Comparison of ENCODE assay signal across 16 cellular contexts in the genomic region with DNA sequence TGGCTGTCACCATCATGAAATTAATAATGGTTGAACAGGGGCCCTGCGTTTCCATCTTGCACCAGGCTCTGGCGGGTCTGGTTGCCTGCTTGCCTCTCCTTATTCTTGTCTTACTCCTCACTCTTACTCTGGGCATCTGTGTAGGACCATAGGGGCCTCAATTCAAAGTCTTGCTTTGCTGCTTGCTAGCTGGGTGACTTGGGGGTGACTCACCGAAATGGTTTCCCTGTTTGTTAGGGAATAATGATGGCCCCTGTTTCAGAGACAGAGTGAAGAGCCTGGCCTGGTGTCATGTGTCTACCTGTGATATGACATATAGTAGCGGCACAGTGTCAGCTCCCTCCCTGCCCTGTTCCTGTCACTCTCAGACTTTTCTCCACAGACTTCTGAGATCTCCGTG. TPM values are rescaled to one million over a fixed set of nuclear protein-coding genes. Genes with fewer than 3 reads are reported as not detected.
DNase-seq lines count a peak whose midpoint lies in the region; ATAC-seq, FAIRE-seq and TF ChIP-seq lines count a peak whose summit lies in the region.
"Had no signal": no experiment of that assay in that cellular context is flagged by ENCODE, and none has a peak within 500 bp of the region (broad histone marks: within the 10 kb centered on the region; RNA-seq: fewer than 3 reads in every experiment).

No MANE protein-coding gene starts in this region.

- H3K27me3 Mint-ChIP-seq in H9 (ENCODE audit: low read depth) (peaks cover 2% of the 10 kb centered on the region), astrocyte (ENCODE audit: low read depth, unreplicated experiment) (peaks cover 28% of the 10 kb centered on the region), neural crest cell (ENCODE audit: low read depth) (no peaks in the 10 kb centered on the region)
- H3K27me3 Mint-ChIP-seq: CD4-positive, alpha-beta T cell; naive thymus-derived CD8-positive, alpha-beta T cell had no signal

- H3K9me3 ChIP-seq in H9 (ENCODE audit: control insufficient read depth, low read depth, low read length) (peaks cover 7% of the 10 kb centered on the region), astrocyte (ENCODE audit: insufficient read depth, low read depth, low read length) (peaks cover 6% of the 10 kb centered on the region)
- H3K9me3 ChIP-seq: ascending aorta, transverse colon had no signal

- no peak overlapping the region for H2BK20ac ChIP-seq in H9 (ENCODE audit: low read depth, low read length, poor library complexity, severe bottlenecking)

- H3K27ac ChIP-seq in H9 (ENCODE audit: insufficient read length, low read depth, low read length), result no peak overlapping the region
- peak overlapping the region; percentile 55 for H3K27ac ChIP-seq in astrocyte (ENCODE audit: low read depth, low read length)
- H3K27ac ChIP-seq: ascending aorta, lower lobe of right lung had no signal

- H3K79me2 ChIP-seq in H9 (ENCODE audit: insufficient read depth, low read length) (no peaks in the 10 kb centered on the region), astrocyte (ENCODE audit: insufficient read depth, low read length) (no peaks in the 10 kb centered on the region)

- H3K18ac ChIP-seq in H9 (ENCODE audit: insufficient read length, low read depth, low read length), result no peak overlapping the region

- H3K27me3 ChIP-seq in H9 (ENCODE audit: insufficient read depth, low read length), result no peaks in the 10 kb centered on the region
- no peaks in the 10 kb centered on the region for H3K27me3 ChIP-seq in astrocyte (ENCODE audit: insufficient read depth, low read length)
- H3K27me3 ChIP-seq: ascending aorta, right atrium auricular region, transverse colon had no signal

- H3K36me3 Mint-ChIP-seq in H9 (ENCODE audit: insufficient read depth in 1 of 3, low read depth in 3 of 3), result peaks cover 0 to 3% (median 0%) of the 10 kb centered on the region in 3 experiments; a peak in 2 of 7 replicates
- peaks cover 2% of the 10 kb centered on the region for H3K36me3 Mint-ChIP-seq in astrocyte (ENCODE audit: low read depth, unreplicated experiment)
- H3K36me3 Mint-ChIP-seq in neural crest cell (ENCODE audit: low read depth), result no peaks in the 10 kb centered on the region

- H3K4me1 ChIP-seq in H9 (ENCODE audit: insufficient read depth, low read length), result no peaks in the 10 kb centered on the region
- H3K4me1 ChIP-seq in astrocyte (ENCODE audit: insufficient read depth, low read length), result peaks cover 30% of the 10 kb centered on the region
- H3K4me1 ChIP-seq: ascending aorta had no signal

- no CpG with 5 or more reads among the region's 5 CpGs for WGBS in H9 (ENCODE audit: extremely low coverage, insufficient read length, low lambda C conversion rate)

- H4K91ac ChIP-seq in H9 (ENCODE audit: insufficient read length, low read depth, low read length), result no peak overlapping the region

- no peak overlapping the region for H3K9ac ChIP-seq in H9 (ENCODE audit: extremely low read depth, insufficient read length, low read length)
- H3K9ac ChIP-seq in astrocyte (ENCODE audit: low read length), result peak overlapping the region; percentile 50

- peak; percentile 12 for DNase-seq in NCI-H2107 treated with DMSO at 0.1 percent for 48 hours (lab: John Stamatoyannopoulos, UW; ENCODE audit: unreplicated experiment)
- no peak for DNase-seq in NCI-H2107 (lab: John Stamatoyannopoulos, UW)
- no peak for DNase-seq in H9
- DNase-seq in astrocyte (ENCODE audit: low read depth), result no peak
- DNase-seq in neural crest cell (ENCODE audit: low read depth, low spot score), result no peak
- no peak for DNase-seq in NCI-H1930 (lab: John Stamatoyannopoulos, UW)
- DNase-seq in G401 (ENCODE audit: low spot score), result no peak
- DNase-seq: CD4-positive, alpha-beta T cell; naive thymus-derived CD8-positive, alpha-beta T cell; stimulated activated CD4-positive, alpha-beta T cell treated with anti-CD3 and anti-CD28 coated beads, Interleukin-1b, Interleukin-23, amount 100 ng/mL, for 48 hours; SW 1271; transverse colon had no signal

- no peaks in the 10 kb centered on the region for H3K79me1 ChIP-seq in H9 (ENCODE audit: insufficient read depth, low read depth, low read length, poor library complexity, severe bottlenecking)

- H3K9me3 Mint-ChIP-seq in H9, result no peaks in the 10 kb centered on the region
- H3K9me3 Mint-ChIP-seq in astrocyte (ENCODE audit: unreplicated experiment), result peaks cover 5% of the 10 kb centered on the region
- H3K9me3 Mint-ChIP-seq in neural crest cell, result no peaks in the 10 kb centered on the region
- H3K9me3 Mint-ChIP-seq: CD4-positive, alpha-beta T cell; naive thymus-derived CD8-positive, alpha-beta T cell had no signal

- no peak overlapping the region for H2AK5ac ChIP-seq in H9 (ENCODE audit: insufficient read length, low read length)

- no peak overlapping the region for H2BK15ac ChIP-seq in H9 (ENCODE audit: low read depth, low read length)

- H3K23ac ChIP-seq in H9 (ENCODE audit: insufficient read length, low read depth, low read length), result no peak overlapping the region

- no peak overlapping the region for H4K8ac ChIP-seq in H9 (replicated peaks; ENCODE audit: insufficient read length, low read depth, low read length)

- H2BK5ac ChIP-seq in H9 (ENCODE audit: insufficient read length, low read length), result no peak overlapping the region

- peak overlapping the region in 2 of 3 experiments; percentile 21 to 56; a peak in 2 of 7 replicates for H3K27ac Mint-ChIP-seq in H9
- H3K27ac Mint-ChIP-seq in astrocyte (ENCODE audit: unreplicated experiment), result no peak overlapping the region
- peak overlapping the region; percentile 55 for H3K27ac Mint-ChIP-seq in neural crest cell (ENCODE audit: unreplicated experiment)
- H3K27ac Mint-ChIP-seq: CD4-positive, alpha-beta T cell had no signal

- TF ChIP-seq CTCF in H9 (conservative IDR thresholded peaks at IDR 0.05), result no peak
- TF ChIP-seq CTCF in astrocyte (IDR thresholded peaks at IDR 0.05; ENCODE audit: insufficient read depth, low read depth, low read length), result no peak
- no peak for TF ChIP-seq CTCF in neural crest cell (conservative IDR thresholded peaks at IDR 0.05)

- H3K4me3 Mint-ChIP-seq in H9, result peak overlapping the region in 1 of 2 experiments; percentile 13; a peak in 1 of 5 replicates
- no peak overlapping the region for H3K4me3 Mint-ChIP-seq in astrocyte (ENCODE audit: unreplicated experiment)
- no peak overlapping the region for H3K4me3 Mint-ChIP-seq in neural crest cell
- H3K4me3 Mint-ChIP-seq: CD4-positive, alpha-beta T cell; naive thymus-derived CD8-positive, alpha-beta T cell had no signal

- no peak overlapping the region for H4K5ac ChIP-seq in H9 (ENCODE audit: insufficient read length, low read depth, low read length)

- FAIRE-seq in astrocyte (lab: Jason Lieb, UNC), result no peak

- no peak overlapping the region for H3K4me2 ChIP-seq in H9 (ENCODE audit: insufficient read depth, insufficient read length, low read length)
- peak overlapping the region; percentile 43 for H3K4me2 ChIP-seq in astrocyte (ENCODE audit: low read length)

- no peak overlapping the region for H3K4ac ChIP-seq in H9 (ENCODE audit: low read depth, low read length)

- no peak for ATAC-seq in GM21529 (IDR thresholded peaks at IDR 0.05; ENCODE audit: unreplicated experiment)
- ATAC-seq: lower lobe of right lung; naive thymus-derived CD8-positive, alpha-beta T cell had no signal

- H3K4me1 Mint-ChIP-seq in H9, result peaks cover 26 to 27% of the 10 kb centered on the region in 2 experiments
- H3K4me1 Mint-ChIP-seq in astrocyte (ENCODE audit: low read depth, unreplicated experiment), result peaks cover 30% of the 10 kb centered on the region
- H3K4me1 Mint-ChIP-seq in neural crest cell, result peaks cover 25% of the 10 kb centered on the region

- no peak overlapping the region for H3K4me3 ChIP-seq in astrocyte (ENCODE audit: insufficient read depth, low read depth, low read length)
- H3K4me3 ChIP-seq: ascending aorta, lower lobe of right lung, right atrium auricular region, transverse colon had no signal

- no peak overlapping the region for H3K14ac ChIP-seq in H9 (ENCODE audit: insufficient read depth, low read length)

- no peaks in the 10 kb centered on the region for H3K36me3 ChIP-seq in astrocyte (ENCODE audit: insufficient read depth, low read length)
- H3K36me3 ChIP-seq: transverse colon had no signal

- no peak overlapping the region for H2AFZ ChIP-seq in H9 (ENCODE audit: low read length)
- H2AFZ ChIP-seq in astrocyte (ENCODE audit: low read depth, low read length), result peak overlapping the region; percentile 46

- no peak overlapping the region for H3T11ph ChIP-seq in H9 (ENCODE audit: low read length)

- H2BK120ac ChIP-seq in H9 (ENCODE audit: low read depth, low read length, poor library complexity, severe bottlenecking), result no peak overlapping the region

- in situ Hi-C loops in G401 (cut with HindIII; ENCODE audit: low sequenced_read_pairs), result no loop called here

- H3K23me2 ChIP-seq in H9 (ENCODE audit: insufficient read length, low read depth, low read length, poor library complexity, severe bottlenecking), result no peaks in the 10 kb centered on the region

- no peak overlapping the region for H2BK12ac ChIP-seq in H9 (ENCODE audit: insufficient read length, low read depth, low read length)

- no peaks in the 10 kb centered on the region for H4K20me1 ChIP-seq in H9 (ENCODE audit: control insufficient read depth, insufficient read depth, insufficient read length)
- H4K20me1 ChIP-seq in astrocyte (ENCODE audit: insufficient read depth, low read length), result no peaks in the 10 kb centered on the region

- no peak overlapping the region for H3K56ac ChIP-seq in H9 (ENCODE audit: insufficient read length, low read depth, low read length)

RNA-seq across cellular contexts. Expression of a gene that starts 24.6 kb away (rescaled TPM):
- total RNA-seq in H9 (2021) (8.4 and 8.9 TPM in 2 replicates), astrocyte (2.6 and 3.1 TPM in 2 replicates), neural crest cell (4.5 and 5.9 TPM in 2 replicates)
- total RNA-seq in G401 (2014; rRNA removed; shearing (Covaris generic)), result 4.8 and 5.9 TPM in 2 replicates
